In the genomic region with DNA sequence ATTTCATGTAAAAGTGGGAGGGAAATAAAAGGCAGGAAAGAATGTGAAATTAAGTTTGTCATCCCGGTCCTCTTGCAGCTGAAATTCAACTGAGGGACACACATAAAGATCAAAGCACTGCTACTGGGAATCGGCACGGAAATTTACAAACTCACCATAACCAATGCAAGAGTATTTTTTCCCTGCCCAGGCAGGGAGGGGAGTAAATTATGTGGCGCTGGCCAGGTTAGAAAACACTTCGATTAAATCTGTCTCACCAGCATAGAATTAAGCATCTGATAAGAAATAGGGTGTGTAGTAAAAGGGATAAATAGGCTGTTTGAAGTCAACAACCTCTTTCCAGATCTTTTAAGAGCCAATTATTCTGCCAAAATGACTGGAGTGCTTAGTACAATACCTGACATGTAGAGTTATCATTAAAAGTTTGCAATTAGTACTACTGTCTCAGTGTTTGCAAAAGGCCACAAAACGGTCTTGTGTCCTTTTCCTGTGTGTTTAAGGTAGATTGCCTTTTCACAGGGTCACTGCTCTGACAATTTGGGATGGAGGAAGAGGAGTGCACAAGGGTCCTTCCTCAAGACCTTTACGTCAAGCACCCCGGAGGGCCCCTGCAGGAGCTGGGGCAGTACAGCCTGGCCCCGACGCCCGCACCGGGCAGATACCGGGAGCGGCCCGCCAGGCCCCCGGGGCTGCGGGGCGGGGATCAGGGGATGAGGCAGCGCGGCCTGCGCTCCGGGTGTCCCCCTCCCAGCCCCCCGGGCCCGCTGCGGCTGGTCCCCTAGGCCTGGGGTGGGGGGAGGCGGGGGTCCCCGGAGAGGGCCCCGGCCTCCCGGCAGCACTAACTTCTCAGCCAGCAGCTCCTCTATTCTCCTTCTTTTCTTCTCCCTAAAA, we compare ENCODE assay signal across 8 cellular contexts. TPM values are rescaled to one million over a fixed set of nuclear protein-coding genes. Genes with fewer than 3 reads are reported as not detected.
A peak's percentile ranks its signal among the peaks of the same experiment; 100 is the strongest.
DNase-seq lines count a peak whose midpoint lies in the region; ATAC-seq and TF ChIP-seq lines count a peak whose summit lies in the region.

No MANE protein-coding gene starts in this region.

- H3K27me3 Mint-ChIP-seq in activated T-helper 1 cell treated with anti-CD3 and anti-CD28 coated beads, Interleukin-12 subunit alpha, Interleukin-12 subunit beta, Interleukin-2, Interleukin-4 antibody, amounts not matched to agents 30 ng/mL and 10 ng/mL and 1 ng/mL, durations not matched to agents 14 hours and 24 hours and 36 hours (ENCODE audit: insufficient read depth): no peaks in the 10 kb centered on the region

- H3K36me3 Mint-ChIP-seq in activated T-helper 1 cell treated with anti-CD3 and anti-CD28 coated beads, Interleukin-12 subunit alpha, Interleukin-12 subunit beta, Interleukin-2, Interleukin-4 antibody, amounts not matched to agents 30 ng/mL and 10 ng/mL and 1 ng/mL, durations not matched to agents 14 hours and 24 hours and 36 hours (ENCODE audit: low read depth): peaks cover 13% of the 10 kb centered on the region

- ATAC-seq in HG03439 (IDR thresholded peaks at IDR 0.05; ENCODE audit: unreplicated experiment): peak; percentile 11
- ATAC-seq in heart left ventricle: peak in 2 of 4 donors; percentile 57 to 60
- ATAC-seq in psoas muscle: peak; percentile 17 to 44 (median 30)
- no peak for ATAC-seq in HG03565 (IDR thresholded peaks at IDR 0.05; ENCODE audit: unreplicated experiment)

- H3K36me3 ChIP-seq in heart left ventricle (peaks cover 0 to 25% (median 19%) of the 10 kb centered on the region in 9 donors), psoas muscle (ENCODE audit: insufficient read depth in 1 of 2, low read depth in 1 of 2) (peaks cover 0 to 30% of the 10 kb centered on the region in 2 donors)

- peak overlapping the region; percentile 73 for H3K27ac Mint-ChIP-seq in activated T-helper 1 cell treated with anti-CD3 and anti-CD28 coated beads, Interleukin-12 subunit alpha, Interleukin-12 subunit beta, Interleukin-2, Interleukin-4 antibody, amounts not matched to agents 30 ng/mL and 10 ng/mL and 1 ng/mL, durations not matched to agents 14 hours and 24 hours and 36 hours

- H3K27ac ChIP-seq in heart left ventricle (peak overlapping the region in 11 of 12 donors; percentile 81 to 99 (median 86)), psoas muscle (peak overlapping the region; percentile 98)

- peaks cover 9 to 69% (median 51%) of the 10 kb centered on the region in 12 donors for H3K4me1 ChIP-seq in heart left ventricle
- peaks cover 53% of the 10 kb centered on the region for H3K4me1 ChIP-seq in psoas muscle

- TF ChIP-seq POLR2A in heart left ventricle (IDR thresholded peaks at IDR 0.05): no peak

- peak overlapping the region; percentile 66 to 93 (median 84) for H3K4me3 ChIP-seq in heart left ventricle
- H3K4me3 ChIP-seq in psoas muscle: peak overlapping the region; percentile 88

- H3K9me3 ChIP-seq in heart left ventricle: no peaks in the 10 kb centered on the region
- H3K9me3 ChIP-seq in psoas muscle: no peaks in the 10 kb centered on the region

- H3K4me3 Mint-ChIP-seq in activated T-helper 1 cell treated with anti-CD3 and anti-CD28 coated beads, Interleukin-12 subunit alpha, Interleukin-12 subunit beta, Interleukin-2, Interleukin-4 antibody, amounts not matched to agents 30 ng/mL and 10 ng/mL and 1 ng/mL, durations not matched to agents 14 hours and 24 hours and 36 hours: peak overlapping the region; percentile 89

- intact Hi-C loops in activated T-helper 1 cell treated with anti-CD3 and anti-CD28 coated beads, Interleukin-12 subunit alpha, Interleukin-12 subunit beta, Interleukin-2, Interleukin-4 antibody, amounts not matched to agents 30 ng/mL and 10 ng/mL and 1 ng/mL, durations not matched to agents 14 hours and 24 hours and 36 hours (cut with micrococcal nuclease): loop anchor here (1.0 to 10.0 kb wide), 6 partner anchors 14 to 2005 kb away; partner anchors contain the start of gene EOGT
- intact Hi-C loops in heart left ventricle (cut with DNase I) (loop anchor here in 2 of 10 donors (2.0 to 5.0 kb wide), 3 partner anchors 27 to 67 kb away; partner anchors contain the start of genes EOGT (in 1 of the 2), LMOD3 (in 1 of the 2) and TMF1 (in 1 of the 2)), psoas muscle (cut with DNase I) (loop anchor here (5.0 kb wide), 2 partner anchors 38 to 62 kb away; no protein-coding TSS in a partner anchor)

- 2 to 5% (median 4%) methylated on average over 15 to 29 of the region's 29 CpGs for WGBS in heart left ventricle, 4 donors
- 1 to 3% (median 2%) methylated on average over 21 to 29 of the region's 29 CpGs for WGBS in psoas muscle, 3 donors

- no peak for TF ChIP-seq CTCF in heart left ventricle (IDR thresholded peaks at IDR 0.05)
- no peak for TF ChIP-seq CTCF in psoas muscle (IDR thresholded peaks at IDR 0.05)

- DNase-seq in DMS 273 (lab: John Stamatoyannopoulos, UW; ENCODE audit: unreplicated experiment) (peak; percentile 45), DMS 273 treated with DMSO at 0.1 percent for 48 hours (lab: John Stamatoyannopoulos, UW) (no peak), heart left ventricle (peak in 2 of 5 donors; percentile 38 to 67), psoas muscle (peak; percentile 25 to 56), ureter (ENCODE audit: low spot score) (no peak)
- DNase-seq in activated T-helper 1 cell treated with anti-CD3 and anti-CD28 coated beads, Interleukin-12 subunit alpha, Interleukin-12 subunit beta, Interleukin-2, Interleukin-4 antibody, amounts not matched to agents 30 ng/mL and 10 ng/mL and 1 ng/mL, durations not matched to agents 14 hours and 24 hours and 36 hours (ENCODE audit: low spot score): no peak

- H3K27me3 ChIP-seq in heart left ventricle (no peaks in the 10 kb centered on the region), psoas muscle (ENCODE audit: insufficient read depth in 3 of 3, low read length in 2 of 3) (no peaks in the 10 kb centered on the region)

- peaks cover 67% of the 10 kb centered on the region for H3K4me1 Mint-ChIP-seq in activated T-helper 1 cell treated with anti-CD3 and anti-CD28 coated beads, Interleukin-12 subunit alpha, Interleukin-12 subunit beta, Interleukin-2, Interleukin-4 antibody, amounts not matched to agents 30 ng/mL and 10 ng/mL and 1 ng/mL, durations not matched to agents 14 hours and 24 hours and 36 hours (ENCODE audit: low read depth)

- H3K9me3 Mint-ChIP-seq in activated T-helper 1 cell treated with anti-CD3 and anti-CD28 coated beads, Interleukin-12 subunit alpha, Interleukin-12 subunit beta, Interleukin-2, Interleukin-4 antibody, amounts not matched to agents 30 ng/mL and 10 ng/mL and 1 ng/mL, durations not matched to agents 14 hours and 24 hours and 36 hours: no peaks in the 10 kb centered on the region

RNA-seq across cellular contexts. Expression of gene UBA3, which starts 0.7 kb away (rescaled TPM):
- 113 and 117 TPM in 2 replicates for total RNA-seq in activated T-helper 1 cell treated with anti-CD3 and anti-CD28 coated beads, Interleukin-12 subunit alpha, Interleukin-12 subunit beta, Interleukin-2, Interleukin-4 antibody, amounts not matched to agents 30 ng/mL and 10 ng/mL and 1 ng/mL, durations not matched to agents 14 hours and 24 hours and 36 hours
- 100 to 1,000 TPM in 2 of 9 donors, 10 to 100 TPM in 7; 70.9 to 117 (median 79.4) TPM for total RNA-seq in heart left ventricle
- 10 to 100 TPM; 45.1 to 57.7 TPM for polyA plus RNA-seq in heart left ventricle
- total RNA-seq in psoas muscle: 10 to 100 TPM; 32.7 to 44.6 (median 42.3) TPM
- 10 to 100 TPM; 20.5 to 59.3 (median 29.5) TPM for polyA plus RNA-seq in psoas muscle
- total RNA-seq in ureter: 72.4 TPM

RNA-seq across cellular contexts. Expression of gene ARL6IP5, which starts 5.2 kb away (rescaled TPM):
- 147 and 156 TPM in 2 replicates for total RNA-seq in activated T-helper 1 cell treated with anti-CD3 and anti-CD28 coated beads, Interleukin-12 subunit alpha, Interleukin-12 subunit beta, Interleukin-2, Interleukin-4 antibody, amounts not matched to agents 30 ng/mL and 10 ng/mL and 1 ng/mL, durations not matched to agents 14 hours and 24 hours and 36 hours
- total RNA-seq in heart left ventricle (100 to 1,000 TPM; 164 to 231 (median 197) TPM), psoas muscle (100 to 1,000 TPM; 121 to 191 (median 156) TPM), ureter (106 TPM)
- polyA plus RNA-seq in heart left ventricle (100 to 1,000 TPM; 245 to 256 TPM), psoas muscle (100 to 1,000 TPM in 2 of 3 donors, 10 to 100 TPM in 1; 82.1 to 171 (median 146) TPM)

RNA-seq across cellular contexts. Expression of gene TMF1, which starts 27.4 kb away (rescaled TPM):
- total RNA-seq in activated T-helper 1 cell treated with anti-CD3 and anti-CD28 coated beads, Interleukin-12 subunit alpha, Interleukin-12 subunit beta, Interleukin-2, Interleukin-4 antibody, amounts not matched to agents 30 ng/mL and 10 ng/mL and 1 ng/mL, durations not matched to agents 14 hours and 24 hours and 36 hours: 43.0 and 43.1 TPM in 2 replicates
- total RNA-seq in heart left ventricle (10 to 100 TPM; 12.6 to 23.4 (median 20.1) TPM), psoas muscle (10 to 100 TPM; 23.0 to 31.5 (median 29.3) TPM), ureter (39.1 TPM)
- polyA plus RNA-seq in heart left ventricle (10 to 100 TPM in 1 of 2 donors, 1 to 10 TPM in 1; 4.0 to 15.4 TPM), psoas muscle (10 to 100 TPM in 2 of 3 donors, 1 to 10 TPM in 1; 6.7 to 25.9 (median 10.1) TPM)

RNA-seq across cellular contexts. Expression of gene LMOD3, which starts 42.9 kb away (rescaled TPM):
- not detected in 2 replicates for total RNA-seq in activated T-helper 1 cell treated with anti-CD3 and anti-CD28 coated beads, Interleukin-12 subunit alpha, Interleukin-12 subunit beta, Interleukin-2, Interleukin-4 antibody, amounts not matched to agents 30 ng/mL and 10 ng/mL and 1 ng/mL, durations not matched to agents 14 hours and 24 hours and 36 hours
- 100 to 1,000 TPM in 8 of 9 donors, 10 to 100 TPM in 1; 95.9 to 233 (median 159) TPM for total RNA-seq in heart left ventricle
- polyA plus RNA-seq in heart left ventricle: 10 to 100 TPM; 38.6 to 99.8 TPM
- total RNA-seq in psoas muscle: 100 to 1,000 TPM; 127 to 258 (median 174) TPM
- 100 to 1,000 TPM in 2 of 3 donors, 1 to 10 TPM in 1; 9.0 to 133 (median 129) TPM for polyA plus RNA-seq in psoas muscle
- 0.13 TPM for total RNA-seq in ureter

Comparison
In these comparisons a context has a peak if more than half of its experiments do, and no peak if none do; other contexts are left out.
1. DNase-seq: peak in DMS 273 (single experiment) and psoas muscle (2 of 2); none in DMS 273 treated with DMSO at 0.1 percent for 48 hours (single experiment), activated T-helper 1 cell treated with anti-CD3 and anti-CD28 coated beads, Interleukin-12 subunit alpha, Interleukin-12 subunit beta, Interleukin-2, Interleukin-4 antibody, amounts not matched to agents 30 ng/mL and 10 ng/mL and 1 ng/mL, durations not matched to agents 14 hours and 24 hours and 36 hours (single experiment) and ureter (single experiment).